ENCODE assay signal across 8 cellular contexts in the genomic region with DNA sequence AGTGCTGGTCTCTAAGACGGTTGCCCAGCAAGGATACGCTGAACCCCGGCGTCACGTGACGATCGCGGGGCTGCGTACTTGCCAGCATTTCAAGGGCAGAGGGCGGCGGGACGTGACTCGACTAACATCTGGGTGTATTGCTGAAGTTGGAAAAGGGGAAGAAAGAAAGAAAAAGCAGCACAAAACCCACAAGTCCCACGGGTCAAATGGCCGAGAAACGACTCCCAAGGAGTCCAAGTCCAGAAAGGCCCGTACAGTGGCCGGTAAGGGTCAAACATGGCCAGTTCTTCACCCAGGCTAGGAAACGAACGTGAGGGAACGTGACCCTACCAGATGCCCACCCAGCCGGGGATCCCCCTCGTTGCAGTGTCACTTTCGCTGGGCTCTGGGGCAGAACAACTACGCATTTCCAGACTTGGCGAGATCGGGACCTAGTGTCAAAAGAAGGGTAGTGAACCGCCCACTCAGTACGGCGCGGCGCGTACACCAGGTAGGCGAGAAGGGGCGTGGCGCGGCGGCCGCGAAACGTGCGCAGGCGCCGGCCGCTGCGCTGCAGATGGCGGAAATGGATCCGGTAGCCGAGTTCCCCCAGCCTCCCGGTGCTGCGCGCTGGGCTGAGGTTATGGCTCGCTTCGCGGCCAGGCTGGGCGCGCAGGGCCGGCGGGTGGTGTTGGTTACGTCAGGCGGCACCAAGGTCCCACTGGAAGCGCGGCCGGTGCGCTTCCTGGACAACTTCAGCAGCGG. TPM values are rescaled to one million over a fixed set of nuclear protein-coding genes. Genes with fewer than 3 reads are reported as not detected.
DNase-seq lines count a peak whose midpoint lies in the region; ATAC-seq and TF ChIP-seq lines count a peak whose summit lies in the region.

Gene PPCS (plus strand): TSS at position 534 of the 744 bp plus-strand sequence. CDS start 23 bp downstream, at position 557.
Gene ZMYND12 (minus strand): TSS at position 13 of the 744 bp plus-strand sequence. CDS start 25 bp downstream, outside the sequence.

- peaks cover 10% of the 10 kb centered on the region for H3K36me3 Mint-ChIP-seq in progenitor cell of endocrine pancreas (ENCODE audit: insufficient read depth)

- H3K27ac Mint-ChIP-seq in progenitor cell of endocrine pancreas = peak within 1 kb of the TSS; percentile 98

- no peaks in the 10 kb centered on the region for H3K9me3 Mint-ChIP-seq in progenitor cell of endocrine pancreas (ENCODE audit: low read depth)

- DNase-seq in NCI-H1092 treated with DMSO at 0.1 percent for 48 hours (lab: John Stamatoyannopoulos, UW) (peak; percentile 94), SW 1271 (lab: John Stamatoyannopoulos, UW) (peak; percentile 55 to 88), left cardiac atrium (peak; percentile 90), progenitor cell of endocrine pancreas (ENCODE audit: low spot score, unreplicated experiment) (peak; percentile 64), ureter (ENCODE audit: low spot score) (peak; percentile 86)

- ATAC-seq in HG02610 (IDR thresholded peaks at IDR 0.05; ENCODE audit: unreplicated experiment) (peak; percentile 79), left cardiac atrium (peak; percentile 95 to 98)

- 0 to 1% (median 1%) methylated on average over 47 to 66 of the region's 66 CpGs for WGBS in adipose tissue, 3 donors

- no peaks in the 10 kb centered on the region for H3K27me3 Mint-ChIP-seq in progenitor cell of endocrine pancreas

- peaks cover 13% of the 10 kb centered on the region for H3K4me1 Mint-ChIP-seq in progenitor cell of endocrine pancreas (ENCODE audit: low read depth)

- intact Hi-C loops in left cardiac atrium (cut with DNase I) = loop anchor here in 1 of 2 donors (10.0 kb wide), 1 partner anchor 121 kb away; the partner anchor contains the start of gene FOXJ3

- TF ChIP-seq CTCF in GM12872 (IDR thresholded peaks at IDR 0.05; ENCODE audit: insufficient read depth, low read depth, low read length) (peak; percentile 18; the same call in 1 of the 3 replicates), progenitor cell of endocrine pancreas (IDR thresholded peaks at IDR 0.05; ENCODE audit: unreplicated experiment) (no peak)

- H3K4me3 Mint-ChIP-seq in progenitor cell of endocrine pancreas (ENCODE audit: low read depth) = peak within 1 kb of the TSS; percentile 83

- peak within 1 kb of the TSS; percentile 79 for H3K27ac ChIP-seq in adipose tissue (ENCODE audit: low read depth, low read length)

RNA-seq across cellular contexts. Expression of gene PPCS, which starts in this region (rescaled TPM):
- 100 to 1,000 TPM in 1 of 3 donors, 10 to 100 TPM in 2; 48.2 to 103 (median 53.9) TPM for polyA plus RNA-seq in adipose tissue
- total RNA-seq in left cardiac atrium (10 to 100 TPM; 33.5 to 36.8 TPM), progenitor cell of endocrine pancreas (48.5 and 49.4 TPM in 2 replicates), ureter (77.5 TPM)

RNA-seq across cellular contexts. Expression of gene ZMYND12, which starts in this region (rescaled TPM):
- polyA plus RNA-seq in adipose tissue = 1 to 10 TPM; 1.5 to 2.0 (median 1.7) TPM
- total RNA-seq in left cardiac atrium = under 1 TPM; 0.31 to 0.65 TPM
- total RNA-seq in progenitor cell of endocrine pancreas = 0.89 and 2.0 TPM in 2 replicates
- 2.7 TPM for total RNA-seq in ureter

Comparison
In these comparisons a context has a peak if more than half of its experiments do, and no peak if none do; other contexts are left out.
1. Peak in every context shown above with its lines: DNase-seq, ATAC-seq and H3K27ac ChIP-seq.